Comparison of ENCODE assay signal across 8 cellular contexts in the genomic region with DNA sequence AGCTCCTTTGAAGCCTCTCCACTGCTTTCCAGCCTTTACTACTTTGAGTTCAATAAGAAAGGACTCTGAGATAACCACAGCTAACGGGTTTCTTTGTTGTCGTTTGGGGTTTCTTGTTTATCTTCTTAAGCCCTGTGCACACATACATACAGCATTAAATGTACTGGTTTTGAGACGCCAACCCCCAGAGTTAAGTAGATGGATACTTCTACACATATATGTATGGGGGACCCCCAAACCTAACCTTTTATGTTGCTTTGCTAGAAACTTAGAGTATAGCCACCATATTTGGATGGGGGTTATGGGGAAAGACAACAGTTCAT. TPM values are rescaled to one million over a fixed set of nuclear protein-coding genes. Genes with fewer than 3 reads are reported as not detected.
A peak's percentile ranks its signal among the peaks of the same experiment; 100 is the strongest.
DNase-seq lines count a peak whose midpoint lies in the region; ATAC-seq, FAIRE-seq and TF ChIP-seq lines count a peak whose summit lies in the region.

No MANE protein-coding gene starts in this region.

- H3K9ac ChIP-seq in duodenal mucosa (ENCODE audit: low read depth in 1 of 2, low read length in 2 of 2): peak overlapping the region; percentile 59 to 63

- FAIRE-seq in GM12891 (lab: Jason Lieb, UNC): no peak

- peaks cover 26 to 64% (median 42%) of the 10 kb centered on the region in 4 donors for H3K4me1 Mint-ChIP-seq in CD4-positive, CD25-positive, alpha-beta regulatory T cell
- H3K4me1 Mint-ChIP-seq in neural crest cell: peaks cover 25% of the 10 kb centered on the region

- H3K4me3 Mint-ChIP-seq in CD4-positive, CD25-positive, alpha-beta regulatory T cell: peak overlapping the region; percentile 90 to 100 (median 94)
- H3K4me3 Mint-ChIP-seq in neural crest cell: peak overlapping the region; percentile 89

- H3K36me3 Mint-ChIP-seq in CD4-positive, CD25-positive, alpha-beta regulatory T cell: peaks cover 26% of the 10 kb centered on the region
- peaks cover 6% of the 10 kb centered on the region for H3K36me3 Mint-ChIP-seq in neural crest cell (ENCODE audit: low read depth)

- ATAC-seq in CD4-positive, CD25-positive, alpha-beta regulatory T cell (ENCODE audit: low read depth in 2 of 2): no peak
- ATAC-seq in left colon: no peak
- ATAC-seq in GM18517 (IDR thresholded peaks at IDR 0.05; ENCODE audit: unreplicated experiment): no peak
- no peak for ATAC-seq in HG03457 (IDR thresholded peaks at IDR 0.05; ENCODE audit: unreplicated experiment)

- DNase-seq in CD4-positive, CD25-positive, alpha-beta regulatory T cell: no peak
- DNase-seq in NB4 (ENCODE audit: low read depth) (no peak), neural crest cell (ENCODE audit: low read depth, low spot score) (no peak), GM12891 (ENCODE audit: insufficient read length, low spot score) (no peak), left colon (no peak)

- peaks cover 0 to 13% (median 0%) of the 10 kb centered on the region in 7 donors for H3K9me3 Mint-ChIP-seq in CD4-positive, CD25-positive, alpha-beta regulatory T cell
- no peaks in the 10 kb centered on the region for H3K9me3 Mint-ChIP-seq in neural crest cell

- peak overlapping the region; percentile 88 for H3K4me3 ChIP-seq in CD4-positive, CD25-positive, alpha-beta regulatory T cell (ENCODE audit: low read depth, low read length)
- peak overlapping the region; percentile 80 for H3K4me3 ChIP-seq in NB4 (ENCODE audit: low read depth, low read length)
- peak overlapping the region; percentile 77 to 86 for H3K4me3 ChIP-seq in duodenal mucosa (ENCODE audit: low read depth in 1 of 2, low read length in 2 of 2)

- TF ChIP-seq POLR2A in NB4 (IDR thresholded peaks at IDR 0.05; ENCODE audit: extremely low read depth, insufficient read length) (no peak), GM12891 (IDR thresholded peaks at IDR 0.05; ENCODE audit: low read depth, low read length) (no peak)

- H3K9me3 ChIP-seq in CD4-positive, CD25-positive, alpha-beta regulatory T cell (ENCODE audit: control insufficient read depth in 2 of 2, low read length in 2 of 2): no peaks in the 10 kb centered on the region
- H3K9me3 ChIP-seq in duodenal mucosa (ENCODE audit: control insufficient read depth in 1 of 2, low read length in 2 of 2): no peaks in the 10 kb centered on the region

- H3K27ac Mint-ChIP-seq in CD4-positive, CD25-positive, alpha-beta regulatory T cell: peak overlapping the region; percentile 90 to 96 (median 96)
- H3K27ac Mint-ChIP-seq in neural crest cell (ENCODE audit: unreplicated experiment): peak overlapping the region; percentile 98

- H3K27me3 ChIP-seq in CD4-positive, CD25-positive, alpha-beta regulatory T cell (ENCODE audit: control insufficient read depth, insufficient read depth, low read length): no peaks in the 10 kb centered on the region
- no peaks in the 10 kb centered on the region for H3K27me3 ChIP-seq in duodenal mucosa (ENCODE audit: control insufficient read depth in 1 of 2, insufficient read depth in 2 of 2, low read length in 2 of 2)

- peaks cover 19% of the 10 kb centered on the region for H3K36me3 ChIP-seq in CD4-positive, CD25-positive, alpha-beta regulatory T cell (ENCODE audit: control insufficient read depth, insufficient read depth, low read length)
- H3K36me3 ChIP-seq in duodenal mucosa (ENCODE audit: control insufficient read depth in 1 of 2, insufficient read depth in 2 of 2, low read length in 2 of 2): peaks cover 0 to 3% of the 10 kb centered on the region in 2 donors

- no peaks in the 10 kb centered on the region for H3K27me3 Mint-ChIP-seq in CD4-positive, CD25-positive, alpha-beta regulatory T cell
- no peaks in the 10 kb centered on the region for H3K27me3 Mint-ChIP-seq in neural crest cell (ENCODE audit: low read depth)

- intact Hi-C loops in left colon (cut with DNase I, micrococcal nuclease): loop anchor here in 1 of 2 donors (10.0 kb wide), 1 partner anchor 355 kb away; no protein-coding TSS in a partner anchor

- H3K4me1 ChIP-seq in CD4-positive, CD25-positive, alpha-beta regulatory T cell (ENCODE audit: control insufficient read depth, insufficient read depth, low read length, poor library complexity, severe bottlenecking): peaks cover 35% of the 10 kb centered on the region
- H3K4me1 ChIP-seq in duodenal mucosa (ENCODE audit: control insufficient read depth in 1 of 2, insufficient read depth in 2 of 2, low read length in 2 of 2): peaks cover 24 to 26% of the 10 kb centered on the region in 2 donors

- TF ChIP-seq CTCF in NB4 (IDR thresholded peaks at IDR 0.05; ENCODE audit: low read depth, low read length) (no peak), neural crest cell (conservative IDR thresholded peaks at IDR 0.05) (no peak)

- peak overlapping the region; percentile 94 for H3K27ac ChIP-seq in CD4-positive, CD25-positive, alpha-beta regulatory T cell (ENCODE audit: insufficient read depth, low read length, poor library complexity, severe bottlenecking)
- peak overlapping the region; percentile 94 for H3K27ac ChIP-seq in duodenal mucosa (ENCODE audit: low read depth, low read length)

TF ChIP-seq in GM12891, 5 proteins besides CTCF, POLR2A, EP300 and RAD21:
- TF ChIP-seq SPI1 (IDR thresholded peaks at IDR 0.05; ENCODE audit: low read depth, low read length) (no peak), POU2F2 (IDR thresholded peaks at IDR 0.05; ENCODE audit: low read depth, low read length) (no peak), POLR2AphosphoS5 (IDR thresholded peaks at IDR 0.05; ENCODE audit: low read depth, low read length) (no peak), PAX5 (IDR thresholded peaks at IDR 0.05; ENCODE audit: insufficient read depth, low read length, severe bottlenecking) (no peak), TAF1 (IDR thresholded peaks at IDR 0.05; ENCODE audit: low read depth, low read length) (no peak)

RNA-seq across cellular contexts. Expression of gene CEP135, which starts 0.7 kb away (rescaled TPM):
- 23.9 TPM for total RNA-seq in CD4-positive, CD25-positive, alpha-beta regulatory T cell
- 10 to 100 TPM in 3 of 4 donors, 1 to 10 TPM in 1; 9.3 to 13.6 (median 10.4) TPM for polyA plus RNA-seq in CD4-positive, CD25-positive, alpha-beta regulatory T cell
- total RNA-seq in neural crest cell (16.8 and 17.4 TPM in 2 replicates), left colon (1 to 10 TPM; 4.9 to 5.3 TPM)
- polyA plus RNA-seq in GM12891 (2012; ENCODE audit: low read depth, missing spikeins): 3.5 TPM
